In genomic region chr21:36322083-36322424, GRCh38 we compare ENCODE assay signal across 8 cellular contexts. TPM values are rescaled to one million over a fixed set of nuclear protein-coding genes. Genes with fewer than 3 reads are reported as not detected.
DNase-seq lines count a peak whose midpoint lies in the region; ATAC-seq and TF ChIP-seq lines count a peak whose summit lies in the region.

No MANE protein-coding gene starts in this region.

- H3K4me1 ChIP-seq in HCT116 (ENCODE audit: control insufficient read depth in 1 of 2, insufficient read depth in 2 of 2, low read length in 2 of 2) (peaks cover 15 to 36% of the 10 kb centered on the region in 2 experiments), gastroesophageal sphincter (peaks cover 0 to 64% (median 20%) of the 10 kb centered on the region in 3 donors)

- peaks cover 45% of the 10 kb centered on the region for H3K36me3 Mint-ChIP-seq in activated B cell treated with CpG ODN at 0.5 μM for 24 hours (ENCODE audit: low read depth)

- no TSS peak for BruUV-seq in HCT116 (replicated peaks; lab: Mats Ljungman, UMichigan)

- H3K27ac Mint-ChIP-seq in activated B cell treated with CpG ODN at 0.5 μM for 24 hours = peak overlapping the region; percentile 97

- H4K20me1 ChIP-seq in HCT116 (ENCODE audit: insufficient read depth) = no peaks in the 10 kb centered on the region

- no peaks in the 10 kb centered on the region for H3K9me3 ChIP-seq in HCT116 (ENCODE audit: control insufficient read depth in 1 of 2, insufficient read depth in 1 of 2, low read depth in 1 of 2, low read length in 2 of 2)
- H3K9me3 ChIP-seq in gastroesophageal sphincter = no peaks in the 10 kb centered on the region

- H3K27me3 ChIP-seq in HCT116 (ENCODE audit: insufficient read depth, low read length) (no peaks in the 10 kb centered on the region), gastroesophageal sphincter (no peaks in the 10 kb centered on the region)

- H3K4me3 ChIP-seq in HCT116 (replicated peaks in 1 of 2; ENCODE audit: low read depth in 1 of 2, low read length in 2 of 2) (peak overlapping the region in 1 of 2 experiments; percentile 77; a peak in 2 of 4 replicates), gastroesophageal sphincter (peak overlapping the region in 1 of 2 donors; percentile 98), skin epidermis (peak overlapping the region in 4 of 7 experiments; percentile 54 to 80 (median 64))

- no peak for TF ChIP-seq EP300 in gastroesophageal sphincter (IDR thresholded peaks at IDR 0.05)

- H3K27ac ChIP-seq in HCT116 (ENCODE audit: low read depth, low read length) = peak overlapping the region; percentile 91
- peak overlapping the region in 3 of 4 donors; percentile 93 to 100 (median 99) for H3K27ac ChIP-seq in gastroesophageal sphincter
- peak overlapping the region in 19 of 21 experiments; percentile 91 to 100 (median 99) for H3K27ac ChIP-seq in skin epidermis

- peaks cover 67% of the 10 kb centered on the region for H3K79me2 ChIP-seq in HCT116 (ENCODE audit: insufficient read depth, low read length)

- WGBS in gastroesophageal sphincter (ENCODE audit: low coverage in 1 of 2), 2 donors = 23 to 43% methylated on average over 2 of the region's 2 CpGs

- peak overlapping the region; percentile 94 for H3K4me2 ChIP-seq in HCT116 (ENCODE audit: low read length)

- H3K9me3 Mint-ChIP-seq in activated B cell treated with CpG ODN at 0.5 μM for 24 hours = no peaks in the 10 kb centered on the region

- RAD21 ChIA-PET in HCT116 (lab: Charles Lee; ENCODE audit: low non-redundant PET in 1 of 2, low total read pairs in 2 of 2, uncharacterized antibody in 2 of 2, unreplicated experiment in 2 of 2) = no interaction called here

- TF ChIP-seq CTCF in HCT116 (IDR thresholded peaks at IDR 0.05 in 2 of 3, conservative IDR thresholded peaks at IDR 0.05 in 1 of 3; ENCODE audit: borderline replicate concordance in 1 of 3, insufficient read depth in 1 of 3, low read depth in 2 of 3, low read length in 2 of 3) (no peak), activated B cell treated with CpG ODN at 0.5 μM for 24 hours (IDR thresholded peaks at IDR 0.05) (no peak), gastroesophageal sphincter (IDR thresholded peaks at IDR 0.05) (no peak)

- H3K36me3 ChIP-seq in HCT116 (ENCODE audit: control insufficient read depth in 1 of 2, insufficient read depth in 2 of 2, low read length in 2 of 2) (no peaks in the 10 kb centered on the region; a peak in 1 of 4 replicates), gastroesophageal sphincter (peaks cover 0 to 18% of the 10 kb centered on the region in 2 donors)

- peak overlapping the region; percentile 82; the same call in 1 of the 2 replicates for H3K9ac ChIP-seq in HCT116 (ENCODE audit: low read length)

- CTCF ChIA-PET in HCT116 (lab: Charles Lee) = no interaction called here
- CTCF ChIA-PET in activated B cell treated with CpG ODN at 0.5 μM for 24 hours (lab: Charles Lee) = interaction anchor here (1.4 to 2.9 kb wide), 2 partner anchors 8 to 20 kb away, joined by 6 to 11 read pairs; no protein-coding TSS in a partner anchor

- ATAC-seq in HCT116 = no peak
- no peak for ATAC-seq in activated B cell treated with CpG ODN at 0.5 μM for 24 hours (ENCODE audit: low read depth)
- ATAC-seq in gastroesophageal sphincter = no peak
- no peak for ATAC-seq in GM18511 (IDR thresholded peaks at IDR 0.05; ENCODE audit: unreplicated experiment)

- TF ChIP-seq RAD21 in HCT116 (IDR thresholded peaks at IDR 0.05; ENCODE audit: low read depth) = no peak

- DNase-seq in HCT116 (ENCODE audit: low read depth, low spot score) (no peak), activated B cell treated with CpG ODN at 0.5 μM for 24 hours (no peak), NCI-H1105 treated with DMSO at 0.1 percent for 48 hours (lab: John Stamatoyannopoulos, UW) (no peak), posterior vena cava (ENCODE audit: low spot score) (no peak)
- no peak for DNase-seq in activated CD4-positive, alpha-beta T cell treated with anti-CD3 and anti-CD28 coated beads for 4 hours

- peaks cover 48% of the 10 kb centered on the region for H3K4me1 Mint-ChIP-seq in activated B cell treated with CpG ODN at 0.5 μM for 24 hours

- no peaks in the 10 kb centered on the region for H3K27me3 Mint-ChIP-seq in activated B cell treated with CpG ODN at 0.5 μM for 24 hours

- TF ChIP-seq POLR2A in HCT116 (IDR thresholded peaks at IDR 0.05; ENCODE audit: borderline replicate concordance, extremely low read depth, insufficient read depth, insufficient read length) (no peak), gastroesophageal sphincter (IDR thresholded peaks at IDR 0.05) (no peak)

- POLR2A ChIA-PET in HCT116 (lab: Charles Lee) (no interaction called here), activated B cell treated with CpG ODN at 0.5 μM for 24 hours (lab: Charles Lee) (interaction anchor here (1.0 to 7.0 kb wide), 9 partner anchors 12 to 188 kb away, joined by 3 to 333 read pairs (median 64); no protein-coding TSS in a partner anchor)

- H3K4me3 Mint-ChIP-seq in activated B cell treated with CpG ODN at 0.5 μM for 24 hours = peak overlapping the region; percentile 97

- H3K9me2 ChIP-seq in HCT116 (ENCODE audit: insufficient read depth) = no peaks in the 10 kb centered on the region

- intact Hi-C loops in HCT116 (cut with micrococcal nuclease) = no loop called here
- intact Hi-C loops in activated B cell treated with CpG ODN at 0.5 μM for 24 hours (cut with micrococcal nuclease) = no loop called here
- intact Hi-C loops in posterior vena cava (cut with DNase I) = no loop called here

- no peak overlapping the region for H2AFZ ChIP-seq in HCT116 (ENCODE audit: low read depth, low read length, poor library complexity, severe bottlenecking)

TF ChIP-seq in HCT116, 20 proteins besides CTCF, POLR2A, EP300 and RAD21:
- no peak for TF ChIP-seq CBX3 (IDR thresholded peaks at IDR 0.05; ENCODE audit: low read depth)
- TF ChIP-seq ZBTB33 (IDR thresholded peaks at IDR 0.05; ENCODE audit: extremely low read depth, insufficient replicate concordance, low read length) = no peak
- TF ChIP-seq EZH2phosphoT487 (IDR thresholded peaks at IDR 0.05; ENCODE audit: borderline replicate concordance) = no peak
- TF ChIP-seq FOSL1 (IDR thresholded peaks at IDR 0.05; ENCODE audit: low read depth) = no peak
- TF ChIP-seq TCF7L2 (IDR thresholded peaks at IDR 0.05; ENCODE audit: borderline replicate concordance, extremely low read depth, insufficient read depth, insufficient read length) = no peak
- TF ChIP-seq ZFX (IDR thresholded peaks at IDR 0.05) = no peak
- no peak for TF ChIP-seq YY1 (IDR thresholded peaks at IDR 0.05; ENCODE audit: extremely low read depth, insufficient replicate concordance, low read depth, low read length)
- TF ChIP-seq POLR2AphosphoS5 (IDR thresholded peaks at IDR 0.05; ENCODE audit: low read depth, low read length) = no peak
- no peak for TF ChIP-seq SP1 (IDR thresholded peaks at IDR 0.05; ENCODE audit: low read depth)
- no peak for TF ChIP-seq SIN3A (IDR thresholded peaks at IDR 0.05; ENCODE audit: low read depth)
- TF ChIP-seq, protein P1, sequence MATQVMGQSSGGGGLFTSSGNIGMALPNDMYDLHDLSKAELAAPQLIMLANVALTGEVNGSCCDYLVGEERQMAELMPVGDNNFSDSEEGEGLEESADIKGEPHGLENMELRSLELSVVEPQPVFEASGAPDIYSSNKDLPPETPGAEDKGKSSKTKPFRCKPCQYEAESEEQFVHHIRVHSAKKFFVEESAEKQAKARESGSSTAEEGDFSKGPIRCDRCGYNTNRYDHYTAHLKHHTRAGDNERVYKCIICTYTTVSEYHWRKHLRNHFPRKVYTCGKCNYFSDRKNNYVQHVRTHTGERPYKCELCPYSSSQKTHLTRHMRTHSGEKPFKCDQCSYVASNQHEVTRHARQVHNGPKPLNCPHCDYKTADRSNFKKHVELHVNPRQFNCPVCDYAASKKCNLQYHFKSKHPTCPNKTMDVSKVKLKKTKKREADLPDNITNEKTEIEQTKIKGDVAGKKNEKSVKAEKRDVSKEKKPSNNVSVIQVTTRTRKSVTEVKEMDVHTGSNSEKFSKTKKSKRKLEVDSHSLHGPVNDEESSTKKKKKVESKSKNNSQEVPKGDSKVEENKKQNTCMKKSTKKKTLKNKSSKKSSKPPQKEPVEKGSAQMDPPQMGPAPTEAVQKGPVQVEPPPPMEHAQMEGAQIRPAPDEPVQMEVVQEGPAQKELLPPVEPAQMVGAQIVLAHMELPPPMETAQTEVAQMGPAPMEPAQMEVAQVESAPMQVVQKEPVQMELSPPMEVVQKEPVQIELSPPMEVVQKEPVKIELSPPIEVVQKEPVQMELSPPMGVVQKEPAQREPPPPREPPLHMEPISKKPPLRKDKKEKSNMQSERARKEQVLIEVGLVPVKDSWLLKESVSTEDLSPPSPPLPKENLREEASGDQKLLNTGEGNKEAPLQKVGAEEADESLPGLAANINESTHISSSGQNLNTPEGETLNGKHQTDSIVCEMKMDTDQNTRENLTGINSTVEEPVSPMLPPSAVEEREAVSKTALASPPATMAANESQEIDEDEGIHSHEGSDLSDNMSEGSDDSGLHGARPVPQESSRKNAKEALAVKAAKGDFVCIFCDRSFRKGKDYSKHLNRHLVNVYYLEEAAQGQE (IDR thresholded peaks at IDR 0.05; ENCODE audit: low read depth) = no peak
- TF ChIP-seq EGR1 (IDR thresholded peaks at IDR 0.05; ENCODE audit: low read depth) = no peak
- TF ChIP-seq JUND (IDR thresholded peaks at IDR 0.05) = no peak
- no peak for TF ChIP-seq EZH2 (IDR thresholded peaks at IDR 0.05)
TF ChIP-seq in HCT116: peak in this region for 0.

RNA-seq across cellular contexts. Expression of gene MORC3, which starts 2.1 kb away (rescaled TPM):
- 19.8 TPM for total RNA-seq in HCT116 (2021; ENCODE audit: unreplicated experiment)
- polyA plus RNA-seq in HCT116 (2012) = 9.4 and 12.0 TPM in 2 replicates
- 55.4 and 65.6 TPM in 2 replicates for total RNA-seq in activated B cell treated with CpG ODN at 0.5 μM for 24 hours
- total RNA-seq in gastroesophageal sphincter = 10 to 100 TPM; 31.0 to 54.8 (median 48.4) TPM
- total RNA-seq in posterior vena cava = 10 to 100 TPM; 32.7 to 39.3 TPM
